In genomic region chr2:131636704-131637308, GRCh38 we compare ENCODE assay signal across 7 cellular contexts.
A peak's percentile ranks its signal among the peaks of the same experiment; 100 is the strongest.
DNase-seq lines count a peak whose midpoint lies in the region; ATAC-seq lines count a peak whose summit lies in the region.
"Not testable (repeated sequence)": the region's sequence is repeated elsewhere in the genome, so short reads cannot be mapped to it uniquely, and the experiment has no call there.

No MANE protein-coding gene starts in this region.

- DNase-seq in DMS153 (lab: John Stamatoyannopoulos, UW), result peak; percentile 63
- DNase-seq in NCI-H1092 treated with DMSO at 0.1 percent for 48 hours (lab: John Stamatoyannopoulos, UW), result peak; percentile 6
- DNase-seq in NCI-H2029 treated with DMSO at 0.1 percent for 48 hours (lab: John Stamatoyannopoulos, UW), result peak; percentile 48
- peak; percentile 68 for DNase-seq in NCI-H345 (lab: John Stamatoyannopoulos, UW)
- peak; percentile 10 for DNase-seq in NCI-H82 (lab: John Stamatoyannopoulos, UW)
- peak; percentile 31 for DNase-seq in left ventricle myocardium superior
- peak; percentile 50 for DNase-seq in myocyte (ENCODE audit: low read depth)

- intact Hi-C loops in left ventricle myocardium superior (cut with micrococcal nuclease), result not testable (repeated sequence)

- not testable (repeated sequence) for ATAC-seq in left ventricle myocardium superior

Comparison
In these comparisons a context has a peak if more than half of its experiments do, and no peak if none do; other contexts are left out.
1. DNase-seq: peak in every context shown above with its lines; median percentile 68 in NCI-H345; 63 in DMS153; 50 in myocyte; 48 in NCI-H2029 treated with DMSO at 0.1 percent for 48 hours; 31 in left ventricle myocardium superior; 10 in NCI-H82; 6 in NCI-H1092 treated with DMSO at 0.1 percent for 48 hours.